ENCODE assay signal across 16 cellular contexts in the genomic region with DNA sequence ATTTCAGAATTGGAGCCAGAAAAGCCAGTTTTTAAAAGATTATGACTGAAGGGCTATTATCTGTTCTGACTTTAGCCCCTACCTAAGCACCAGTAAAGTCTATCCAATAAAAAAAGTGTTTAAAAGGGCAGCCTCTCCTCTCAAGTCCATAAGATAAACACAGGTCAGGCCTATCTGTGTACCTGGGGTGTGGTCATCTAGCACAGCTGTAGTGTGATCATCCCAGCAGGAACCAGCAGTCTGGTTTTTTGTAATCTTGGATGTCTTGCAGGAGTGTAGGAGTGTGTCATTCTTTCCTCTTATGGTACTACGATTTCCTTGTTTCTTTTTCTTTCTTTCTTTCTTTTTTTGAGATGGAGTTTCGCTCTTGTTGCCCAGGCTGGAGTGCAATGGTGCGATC. TPM values are rescaled to one million over a fixed set of nuclear protein-coding genes. Genes with fewer than 3 reads are reported as not detected.
A peak's percentile ranks its signal among the peaks of the same experiment; 100 is the strongest.
DNase-seq lines count a peak whose midpoint lies in the region; ATAC-seq and TF ChIP-seq lines count a peak whose summit lies in the region.
"Had no signal": no experiment of that assay in that cellular context is flagged by ENCODE, and none has a peak within 500 bp of the region (broad histone marks: within the 10 kb centered on the region; RNA-seq: fewer than 3 reads in every experiment).

No MANE protein-coding gene starts in this region.

- H3K4me3 Mint-ChIP-seq in dendritic cell treated with granulocyte-macrophage colony-stimulating factor and Interleukin-4, amounts not matched to agents 40 ng/mL and 50 ng/mL, for 4 days = no peak overlapping the region
- H3K4me3 Mint-ChIP-seq in progenitor cell of endocrine pancreas (ENCODE audit: low read depth) (no peak overlapping the region), Calu3 (ENCODE audit: low read depth, unreplicated experiment) (no peak overlapping the region)
- H3K4me3 Mint-ChIP-seq: stimulated activated memory B cell treated with anti-CD40 and anti-IgM and Interleukin-4, amounts not matched to agents 10 μg/mL and 1 μg/mL and 100 μg/mL, for 72 hours had no signal

- no peak for ATAC-seq in GM18870 (IDR thresholded peaks at IDR 0.05; ENCODE audit: unreplicated experiment)
- ATAC-seq: esophagus mucosa; naive thymus-derived CD4-positive, alpha-beta T cell; stimulated activated memory B cell treated with anti-CD40 and anti-IgM and Interleukin-4, amounts not matched to agents 10 μg/mL and 1 μg/mL and 100 μg/mL, for 72 hours had no signal

- 0 out of 2 replicates have a peak overlapping the region, but pooled peaks have one; percentile 2 for H3K27ac ChIP-seq in 22Rv1
- H3K27ac ChIP-seq: left ventricle myocardium inferior had no signal

- intact Hi-C loops in dendritic cell treated with granulocyte-macrophage colony-stimulating factor and Interleukin-4, amounts not matched to agents 40 ng/mL and 50 ng/mL, for 4 days (cut with micrococcal nuclease) = loop anchor here (10.0 kb wide), 1 partner anchor 155 kb away; no protein-coding TSS in a partner anchor
- intact Hi-C loops in Calu3 (cut with micrococcal nuclease; ENCODE audit: unreplicated experiment) = no loop called here

- no peak for TF ChIP-seq CTCF in 22Rv1 (IDR thresholded peaks at IDR 0.05)
- TF ChIP-seq CTCF in progenitor cell of endocrine pancreas (IDR thresholded peaks at IDR 0.05; ENCODE audit: unreplicated experiment) = no peak
- no peak for TF ChIP-seq CTCF in Calu3 (IDR thresholded peaks at IDR 0.05; ENCODE audit: unreplicated experiment)

- H3K27ac Mint-ChIP-seq in dendritic cell treated with granulocyte-macrophage colony-stimulating factor and Interleukin-4, amounts not matched to agents 40 ng/mL and 50 ng/mL, for 4 days = peak overlapping the region; percentile 80
- peak overlapping the region; percentile 69 for H3K27ac Mint-ChIP-seq in progenitor cell of endocrine pancreas
- H3K27ac Mint-ChIP-seq in Calu3 (ENCODE audit: unreplicated experiment) = no peak overlapping the region
- H3K27ac Mint-ChIP-seq: stimulated activated memory B cell treated with anti-CD40 and anti-IgM and Interleukin-4, amounts not matched to agents 10 μg/mL and 1 μg/mL and 100 μg/mL, for 72 hours had no signal

- no peaks in the 10 kb centered on the region for H3K27me3 Mint-ChIP-seq in dendritic cell treated with granulocyte-macrophage colony-stimulating factor and Interleukin-4, amounts not matched to agents 40 ng/mL and 50 ng/mL, for 4 days
- H3K27me3 Mint-ChIP-seq in progenitor cell of endocrine pancreas (no peaks in the 10 kb centered on the region), Calu3 (ENCODE audit: unreplicated experiment) (no peaks in the 10 kb centered on the region)
- H3K27me3 Mint-ChIP-seq: naive thymus-derived CD4-positive, alpha-beta T cell; stimulated activated memory B cell treated with anti-CD40 and anti-IgM and Interleukin-4, amounts not matched to agents 10 μg/mL and 1 μg/mL and 100 μg/mL, for 72 hours had no signal

- CTCF ChIA-PET in Calu3 (lab: Charles Lee) = no interaction called here

- peaks cover 93% of the 10 kb centered on the region for H3K4me1 Mint-ChIP-seq in dendritic cell treated with granulocyte-macrophage colony-stimulating factor and Interleukin-4, amounts not matched to agents 40 ng/mL and 50 ng/mL, for 4 days (ENCODE audit: low read depth)
- H3K4me1 Mint-ChIP-seq in progenitor cell of endocrine pancreas (ENCODE audit: low read depth) (peaks cover 52% of the 10 kb centered on the region), Calu3 (ENCODE audit: low read depth, unreplicated experiment) (peaks cover 19% of the 10 kb centered on the region)

- BruUV-seq in Calu3 (replicated peaks; lab: Mats Ljungman, UMichigan) = no TSS peak

- H3K9me3 Mint-ChIP-seq in dendritic cell treated with granulocyte-macrophage colony-stimulating factor and Interleukin-4, amounts not matched to agents 40 ng/mL and 50 ng/mL, for 4 days = no peaks in the 10 kb centered on the region
- H3K9me3 Mint-ChIP-seq in progenitor cell of endocrine pancreas (ENCODE audit: low read depth) (no peaks in the 10 kb centered on the region), Calu3 (ENCODE audit: low read depth, unreplicated experiment) (no peaks in the 10 kb centered on the region)
- H3K9me3 Mint-ChIP-seq: naive thymus-derived CD4-positive, alpha-beta T cell; stimulated activated memory B cell treated with anti-CD40 and anti-IgM and Interleukin-4, amounts not matched to agents 10 μg/mL and 1 μg/mL and 100 μg/mL, for 72 hours had no signal

- DNase-seq in NCI-H146 (lab: John Stamatoyannopoulos, UW) (peak; percentile 50), progenitor cell of endocrine pancreas (ENCODE audit: low spot score, unreplicated experiment) (no peak), GM03348 (ENCODE audit: low spot score) (no peak), Calu3 (no peak), NCI-H774 (lab: John Stamatoyannopoulos, UW) (no peak)
- DNase-seq: DMS 273 treated with DMSO at 0.1 percent for 48 hours; left ventricle myocardium inferior; MV-4-11; naive thymus-derived CD4-positive, alpha-beta T cell; NCI-H2171 treated with DMSO at 0.1 percent for 48 hours; retina had no signal

- H3K36me3 Mint-ChIP-seq in dendritic cell treated with granulocyte-macrophage colony-stimulating factor and Interleukin-4, amounts not matched to agents 40 ng/mL and 50 ng/mL, for 4 days (ENCODE audit: low read depth) = peaks cover 83% of the 10 kb centered on the region
- H3K36me3 Mint-ChIP-seq in progenitor cell of endocrine pancreas (ENCODE audit: insufficient read depth) = peaks cover 41% of the 10 kb centered on the region
- peaks cover 2% of the 10 kb centered on the region for H3K36me3 Mint-ChIP-seq in Calu3 (ENCODE audit: insufficient read depth, unreplicated experiment)

RNA-seq across cellular contexts. Expression of gene APPL2, which starts 6.5 kb away (rescaled TPM):
- total RNA-seq in progenitor cell of endocrine pancreas (158 and 159 TPM in 2 replicates), Calu3 (2022) (35.9 and 45.8 TPM in 2 replicates)
